ENCODE assay signal across 34 cellular contexts in the genomic region with DNA sequence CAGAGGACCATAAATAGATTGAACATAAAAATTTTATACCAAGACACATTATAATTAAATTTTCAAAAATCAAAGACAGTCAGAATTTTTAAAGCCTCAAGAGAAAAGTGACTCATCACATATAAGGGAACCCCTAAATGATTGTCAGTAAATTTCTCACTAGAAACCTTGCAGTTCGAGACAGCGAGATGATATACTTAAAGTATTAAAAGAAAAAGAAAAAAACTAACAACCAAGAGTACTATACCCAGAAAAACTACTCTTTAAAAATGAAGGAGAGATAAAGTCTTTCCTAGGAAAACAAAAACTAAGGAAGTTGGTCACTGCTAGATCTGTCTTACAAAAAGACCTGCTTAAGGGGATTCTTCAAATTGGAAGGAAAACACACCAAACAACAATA.
"Had no signal": no experiment of that assay in that cellular context is flagged by ENCODE, and none has a peak within 500 bp of the region (broad histone marks: within the 10 kb centered on the region; RNA-seq: fewer than 3 reads in every experiment).

No MANE protein-coding gene starts in this region.

- H3K36me3 ChIP-seq: MG63 had no signal

- H3K4me3 ChIP-seq: MG63 had no signal

- DNase-seq: Karpas-422, Kasumi-1, MG63, MM.1S, MV-4-11, NCI-H1048, NCI-H1092, NCI-H1092 treated with DMSO at 0.1 percent for 48 hours, NCI-H1105, NCI-H1105 treated with DMSO at 0.1 percent for 48 hours, NCI-H1417, NCI-H1417 treated with DMSO at 0.1 percent for 48 hours, NCI-H1436, NCI-H1436 treated with DMSO at 0.1 percent for 48 hours, NCI-H146, NCI-H1694, NCI-H1694 treated with DMSO at 0.1 percent for 48 hours, NCI-H187, NCI-H187 treated with DMSO at 0.1 percent for 48 hours, NCI-H1930, NCI-H2029, NCI-H2029 treated with DMSO at 0.1 percent for 48 hours, NCI-H2081, NCI-H2081 treated with DMSO at 0.1 percent for 48 hours, NCI-H2107, NCI-H2171, NCI-H2171 treated with DMSO at 0.1 percent for 48 hours, NCI-H2227 treated with DMSO at 0.1 percent for 48 hours, NCI-H226, NCI-H345, NCI-H446, NCI-H446 treated with DMSO at 0.1 percent for 48 hours, NCI-H510A, NCI-H510A treated with DMSO at 0.1 percent for 48 hours had no signal
